9 cellular contexts compared by ENCODE assay signal in the genomic region with DNA sequence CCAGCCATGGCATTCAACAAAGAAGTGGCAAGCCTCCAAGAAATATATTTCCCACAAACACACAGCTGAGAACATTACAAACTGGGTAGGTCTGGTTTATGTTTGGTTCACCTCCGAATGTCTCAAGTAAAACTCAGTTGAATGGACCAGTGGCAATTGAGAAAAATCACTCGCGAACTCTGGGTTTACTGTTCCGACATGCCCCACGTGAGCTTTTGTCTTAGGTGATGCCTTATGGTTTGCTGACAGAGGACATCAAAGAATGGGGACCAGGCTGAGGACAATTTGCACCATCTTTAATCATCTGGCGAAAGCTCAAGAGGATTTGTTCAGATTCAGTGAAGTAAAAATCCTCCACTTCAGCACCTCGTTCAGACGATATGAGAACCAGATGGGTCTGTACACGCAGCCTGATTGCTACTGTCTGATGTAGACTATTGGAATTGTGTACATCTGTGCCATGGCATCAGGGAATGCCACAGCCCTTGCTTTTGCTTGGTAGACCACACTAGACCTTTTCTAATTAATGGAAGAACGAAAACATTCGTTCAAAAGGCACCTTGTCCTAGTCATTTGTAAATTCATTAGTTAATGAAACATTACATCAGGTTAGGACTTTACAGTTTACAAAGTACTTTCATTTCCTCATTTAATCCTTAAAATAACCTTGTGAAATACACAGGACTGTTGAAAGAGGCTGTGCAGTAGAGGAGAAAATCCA. TPM values are rescaled to one million over a fixed set of nuclear protein-coding genes. Genes with fewer than 3 reads are reported as not detected.
DNase-seq lines count a peak whose midpoint lies in the region; ATAC-seq and TF ChIP-seq lines count a peak whose summit lies in the region.
"Had no signal": no experiment of that assay in that cellular context is flagged by ENCODE, and none has a peak within 500 bp of the region (broad histone marks: within the 10 kb centered on the region; RNA-seq: fewer than 3 reads in every experiment).

No MANE protein-coding gene starts in this region.

- in situ Hi-C loops in GM13977 (cut with MboI; ENCODE audit: low pct_unique_long_range_greater_than_20kb, low sequenced_read_pairs, unreplicated experiment) = no loop called here

- intact Hi-C loops in posterior cingulate gyrus (cut with DNase I) = no loop called here

- ATAC-seq in GM21381 (IDR thresholded peaks at IDR 0.05; ENCODE audit: unreplicated experiment) (peak; percentile 94), HG03108 (IDR thresholded peaks at IDR 0.05; ENCODE audit: unreplicated experiment) (peak; percentile 93)

- CTCF ChIA-PET in GM10248 (lab: Yijun Ruan, JAX) = interaction anchor here (0.9 to 1.9 kb wide), 4 partner anchors 15 to 35 kb away, joined by 3 to 7 read pairs (median 4); no protein-coding TSS in a partner anchor

- DNase-seq in GM13977 (ENCODE audit: low spot score) (peak; percentile 18), RPMI8226 (peak; percentile 19), GM10248 (ENCODE audit: extremely low spot score) (no peak), HUDEP-2 (lab: John Stamatoyannopoulos, UW; ENCODE audit: unreplicated experiment in 76 of 76) (no peak), posterior cingulate gyrus (no peak), cerebellum (ENCODE audit: low spot score) (no peak)
- DNase-seq: CD4-positive, alpha-beta memory T cell had no signal

- TF ChIP-seq CTCF in GM13977 (IDR thresholded peaks at IDR 0.05; ENCODE audit: extremely low read depth, insufficient read depth, missing control alignments) (no peak), GM10248 (IDR thresholded peaks at IDR 0.05; ENCODE audit: control extremely low read depth, extremely low read depth, low read depth, missing control alignments) (no peak)

- POLR2A ChIA-PET in GM10248 (lab: Yijun Ruan, JAX) = no interaction called here

RNA-seq across cellular contexts. Expression of gene SLC10A2, which starts 59.4 kb away (rescaled TPM):
- not detected for total RNA-seq in cerebellum
- total RNA-seq: CD4-positive, alpha-beta memory T cell had no signal

Comparison
In these comparisons a context has a peak if more than half of its experiments do, and no peak if none do; other contexts are left out.
1. DNase-seq: peak in GM13977 (single experiment) and RPMI8226 (single experiment); none in GM10248 (single experiment), HUDEP-2 (0 of 76), posterior cingulate gyrus (0 of 10) and cerebellum (single experiment).